Comparison of ENCODE assay signal across 31 cellular contexts in genomic region chr9:134957165-134957944, GRCh38. TPM values are rescaled to one million over a fixed set of nuclear protein-coding genes. Genes with fewer than 3 reads are reported as not detected.
A peak's percentile ranks its signal among the peaks of the same experiment; 100 is the strongest.
DNase-seq lines count a peak whose midpoint lies in the region; ATAC-seq, FAIRE-seq and TF ChIP-seq lines count a peak whose summit lies in the region.
"Had no signal": no experiment of that assay in that cellular context is flagged by ENCODE, and none has a peak within 500 bp of the region (broad histone marks: within the 10 kb centered on the region; RNA-seq: fewer than 3 reads in every experiment).

No MANE protein-coding gene starts in this region.

- no peaks in the 10 kb centered on the region for H3K27me3 ChIP-seq in Peyer's patch
- H3K27me3 ChIP-seq: upper lobe of left lung had no signal

- POLR2A ChIA-PET in WTC11 (lab: Charles Lee), result no interaction called here

- H3K27ac ChIP-seq in Peyer's patch, result no peak overlapping the region
- H3K27ac ChIP-seq: gastroesophageal sphincter, left lung, PC-9, upper lobe of left lung, VCaP had no signal

- no peaks in the 10 kb centered on the region for H3K9me3 ChIP-seq in Peyer's patch
- H3K9me3 ChIP-seq: left lung, upper lobe of left lung had no signal

- ATAC-seq in sciatic nerve (no peak), WTC11 (no peak), HG02571 (IDR thresholded peaks at IDR 0.05; ENCODE audit: unreplicated experiment) (no peak)
- ATAC-seq: gastroesophageal sphincter; GM23338; left lung; stimulated activated memory B cell treated with anti-CD40 and anti-IgM and Interleukin-4, amounts not matched to agents 10 μg/mL and 1 μg/mL and 100 μg/mL, for 72 hours had no signal

- DNase-seq in D721Med (ENCODE audit: insufficient read length, low spot score) (peak; percentile 95), Peyer's patch (peak in 2 of 3 donors; percentile 21 to 28), left kidney (ENCODE audit: low read depth, low spot score) (peak; percentile 16), sciatic nerve (ENCODE audit: low spot score) (peak; percentile 27), DMS153 (lab: John Stamatoyannopoulos, UW) (no peak), WTC11 (ENCODE audit: low spot score) (no peak)
- DNase-seq: activated CD4-positive, alpha-beta T cell treated with anti-CD3 and anti-CD28 coated beads for 48 hours; activated naive CD8-positive, alpha-beta T cell treated with anti-CD3 and anti-CD28 coated beads, Interleukin-2, amount 10 ng/mL, durations not matched to agents 7 days and 5 days; aorta; DMS79 treated with DMSO at 0.1 percent for 48 hours; effector CD4-positive, alpha-beta T cell; GDM1; MM.1S; naive B cell; NCI-H1417 treated with DMSO at 0.1 percent for 48 hours; NCI-H2029 treated with DMSO at 0.1 percent for 48 hours; PC-9; SHP77 treated with DMSO at 0.1 percent for 48 hours; T1000 had no signal

- H3K4me1 ChIP-seq in Peyer's patch, result no peaks in the 10 kb centered on the region
- H3K4me1 ChIP-seq: gastroesophageal sphincter, left lung had no signal

- no peak overlapping the region for H3K27ac Mint-ChIP-seq in WTC11
- H3K27ac Mint-ChIP-seq: activated naive CD8-positive, alpha-beta T cell treated with anti-CD3 and anti-CD28 coated beads, Interleukin-2, amount 10 ng/mL, durations not matched to agents 7 days and 5 days; CD14-positive monocyte; GM23338; mesothelial cell of epicardium; naive B cell; stimulated activated memory B cell treated with anti-CD40 and anti-IgM and Interleukin-4, amounts not matched to agents 10 μg/mL and 1 μg/mL and 100 μg/mL, for 72 hours had no signal

- no peak for FAIRE-seq in D721Med (lab: Jason Lieb, UNC)
- FAIRE-seq: colon had no signal

- no peaks in the 10 kb centered on the region for H3K36me3 Mint-ChIP-seq in WTC11
- H3K36me3 Mint-ChIP-seq: activated naive CD8-positive, alpha-beta T cell treated with anti-CD3 and anti-CD28 coated beads, Interleukin-2, amount 10 ng/mL, durations not matched to agents 7 days and 5 days; mesothelial cell of epicardium; naive B cell; stimulated activated memory B cell treated with anti-CD40 and anti-IgM and Interleukin-4, amounts not matched to agents 10 μg/mL and 1 μg/mL and 100 μg/mL, for 72 hours had no signal

- H3K9me3 Mint-ChIP-seq in WTC11, result peaks cover 13% of the 10 kb centered on the region
- H3K9me3 Mint-ChIP-seq: activated naive CD8-positive, alpha-beta T cell treated with anti-CD3 and anti-CD28 coated beads, Interleukin-2, amount 10 ng/mL, durations not matched to agents 7 days and 5 days had no signal

- CTCF ChIA-PET in WTC11 (lab: Charles Lee), result interaction anchor here (0.5 kb wide), 1 partner anchor 175 kb away, joined by 3 read pairs; no protein-coding TSS in a partner anchor

- H3K36me3 ChIP-seq in Peyer's patch, result no peaks in the 10 kb centered on the region
- H3K36me3 ChIP-seq: gastroesophageal sphincter, left lung, upper lobe of left lung had no signal

- no peaks in the 10 kb centered on the region; the same call in 1 of the 2 replicates for H3K4me1 Mint-ChIP-seq in WTC11
- H3K4me1 Mint-ChIP-seq: activated naive CD8-positive, alpha-beta T cell treated with anti-CD3 and anti-CD28 coated beads, Interleukin-2, amount 10 ng/mL, durations not matched to agents 7 days and 5 days; GM23338; mesothelial cell of epicardium; naive B cell; stimulated activated memory B cell treated with anti-CD40 and anti-IgM and Interleukin-4, amounts not matched to agents 10 μg/mL and 1 μg/mL and 100 μg/mL, for 72 hours had no signal

- TF ChIP-seq POLR2A in Peyer's patch (IDR thresholded peaks at IDR 0.05), result no peak

- no peak for TF ChIP-seq CTCF in D721Med (IDR thresholded peaks at IDR 0.05; ENCODE audit: insufficient read depth, missing control alignments)
- TF ChIP-seq CTCF in Peyer's patch (IDR thresholded peaks at IDR 0.05), result no peak
- no peak for TF ChIP-seq CTCF in WTC11 (IDR thresholded peaks at IDR 0.05)

- no peak overlapping the region for H3K4me3 ChIP-seq in Peyer's patch
- H3K4me3 ChIP-seq: gastroesophageal sphincter, GM23338, left lung, PC-9, upper lobe of left lung had no signal

- intact Hi-C loops in sciatic nerve (cut with DNase I), result no loop called here

- no peaks in the 10 kb centered on the region for H3K27me3 Mint-ChIP-seq in WTC11 (ENCODE audit: low read depth)

- H3K4me3 Mint-ChIP-seq in WTC11, result no peak overlapping the region
- H3K4me3 Mint-ChIP-seq: activated naive CD8-positive, alpha-beta T cell treated with anti-CD3 and anti-CD28 coated beads, Interleukin-2, amount 10 ng/mL, durations not matched to agents 7 days and 5 days; CD14-positive monocyte; GM23338; mesothelial cell of epicardium; naive B cell; stimulated activated memory B cell treated with anti-CD40 and anti-IgM and Interleukin-4, amounts not matched to agents 10 μg/mL and 1 μg/mL and 100 μg/mL, for 72 hours had no signal

TF ChIP-seq in WTC11, 78 proteins besides CTCF, POLR2A, EP300 and RAD21 (continues in another document):
- TF ChIP-seq AFF4 (CRISPR knock-in tag; IDR thresholded peaks at IDR 0.05; ENCODE audit: borderline replicate concordance) (no peak), GTF2I (CRISPR knock-in tag; conservative IDR thresholded peaks at IDR 0.05) (no peak), ATF6 (CRISPR knock-in tag; IDR thresholded peaks at IDR 0.05) (no peak), TCF7 (CRISPR knock-in tag; IDR thresholded peaks at IDR 0.05; ENCODE audit: low read depth) (no peak), E2F5 (CRISPR knock-in tag; IDR thresholded peaks at IDR 0.05) (no peak), RELA (CRISPR knock-in tag; IDR thresholded peaks at IDR 0.05; ENCODE audit: borderline replicate concordance) (no peak), CREB1 (CRISPR knock-in tag; IDR thresholded peaks at IDR 0.05) (no peak), ZNF121 (CRISPR knock-in tag; IDR thresholded peaks at IDR 0.05) (no peak)
- TF ChIP-seq, protein P1, sequence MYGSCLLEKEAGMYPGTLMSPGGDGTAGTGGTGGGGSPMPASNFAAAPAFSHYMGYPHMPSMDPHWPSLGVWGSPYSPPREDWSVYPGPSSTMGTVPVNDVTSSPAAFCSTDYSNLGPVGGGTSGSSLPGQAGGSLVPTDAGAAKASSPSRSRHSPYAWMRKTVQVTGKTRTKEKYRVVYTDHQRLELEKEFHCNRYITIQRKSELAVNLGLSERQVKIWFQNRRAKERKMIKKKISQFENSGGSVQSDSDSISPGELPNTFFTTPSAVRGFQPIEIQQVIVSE (CRISPR knock-in tag; IDR thresholded peaks at IDR 0.05; ENCODE audit: borderline replicate concordance), result no peak

RNA-seq across cellular contexts. Expression of gene FCN1, which starts 39.6 kb away (rescaled TPM):
- total RNA-seq in Peyer's patch (1 to 10 TPM in 1 of 4 donors, not detected in 3; 2.5 TPM), sciatic nerve (16.1 TPM), WTC11 (2021) (0.09 TPM in 1 of 3 replicates, not detected in the others)
- total RNA-seq: bronchial epithelial cell, GM23338, mesothelial cell of epicardium, osteoblast, PC-9 had no signal

Comparison
In these comparisons a context has a peak if more than half of its experiments do, and no peak if none do; other contexts are left out.
1. DNase-seq: peak in D721Med (single experiment), Peyer's patch (2 of 3), left kidney (single experiment) and sciatic nerve (single experiment); none in DMS153 (single experiment) and WTC11 (single experiment).